1 cellular context compared by ENCODE assay signal in the genomic region with DNA sequence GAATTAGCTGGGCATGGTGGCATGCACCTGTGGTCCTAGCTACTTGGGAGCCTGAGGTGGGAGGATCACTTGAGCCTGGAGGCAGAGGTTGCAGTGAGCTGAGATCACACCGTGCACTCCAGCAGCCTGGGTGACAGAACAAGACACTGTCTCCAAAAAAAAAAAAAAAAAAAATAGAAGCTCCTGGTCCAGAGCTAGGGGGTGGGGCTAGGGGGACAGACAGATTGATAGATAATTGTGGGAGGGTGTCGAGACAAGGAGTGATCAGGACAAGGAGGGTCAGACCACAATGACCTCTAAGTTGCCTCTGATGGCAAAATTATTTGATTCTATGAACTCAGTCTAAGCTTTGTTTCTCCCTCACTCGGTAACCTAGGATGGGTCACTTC.
A peak's percentile ranks its signal among the peaks of the same experiment; 100 is the strongest.
TF ChIP-seq lines count a peak whose summit lies in the region.

No MANE protein-coding gene starts in this region.

TF ChIP-seq in K562, 482 proteins besides CTCF, POLR2A, EP300 and RAD21:
- 0 out of 2 replicates have a peak, but pooled peaks have one; percentile 15 for TF ChIP-seq CHD2 (IDR thresholded peaks at IDR 0.05; ENCODE audit: low read depth, low read length)
- peak; percentile 15 to 85; a peak in 2 of 4 replicates for TF ChIP-seq RCOR1 (IDR thresholded peaks at IDR 0.05; ENCODE audit: borderline replicate concordance in 1 of 2, low read depth in 2 of 2, low read length in 2 of 2)
- peak; percentile 93 for TF ChIP-seq ZNF384 (IDR thresholded peaks at IDR 0.05; ENCODE audit: low read depth, low read length)
- TF ChIP-seq, protein P1, sequence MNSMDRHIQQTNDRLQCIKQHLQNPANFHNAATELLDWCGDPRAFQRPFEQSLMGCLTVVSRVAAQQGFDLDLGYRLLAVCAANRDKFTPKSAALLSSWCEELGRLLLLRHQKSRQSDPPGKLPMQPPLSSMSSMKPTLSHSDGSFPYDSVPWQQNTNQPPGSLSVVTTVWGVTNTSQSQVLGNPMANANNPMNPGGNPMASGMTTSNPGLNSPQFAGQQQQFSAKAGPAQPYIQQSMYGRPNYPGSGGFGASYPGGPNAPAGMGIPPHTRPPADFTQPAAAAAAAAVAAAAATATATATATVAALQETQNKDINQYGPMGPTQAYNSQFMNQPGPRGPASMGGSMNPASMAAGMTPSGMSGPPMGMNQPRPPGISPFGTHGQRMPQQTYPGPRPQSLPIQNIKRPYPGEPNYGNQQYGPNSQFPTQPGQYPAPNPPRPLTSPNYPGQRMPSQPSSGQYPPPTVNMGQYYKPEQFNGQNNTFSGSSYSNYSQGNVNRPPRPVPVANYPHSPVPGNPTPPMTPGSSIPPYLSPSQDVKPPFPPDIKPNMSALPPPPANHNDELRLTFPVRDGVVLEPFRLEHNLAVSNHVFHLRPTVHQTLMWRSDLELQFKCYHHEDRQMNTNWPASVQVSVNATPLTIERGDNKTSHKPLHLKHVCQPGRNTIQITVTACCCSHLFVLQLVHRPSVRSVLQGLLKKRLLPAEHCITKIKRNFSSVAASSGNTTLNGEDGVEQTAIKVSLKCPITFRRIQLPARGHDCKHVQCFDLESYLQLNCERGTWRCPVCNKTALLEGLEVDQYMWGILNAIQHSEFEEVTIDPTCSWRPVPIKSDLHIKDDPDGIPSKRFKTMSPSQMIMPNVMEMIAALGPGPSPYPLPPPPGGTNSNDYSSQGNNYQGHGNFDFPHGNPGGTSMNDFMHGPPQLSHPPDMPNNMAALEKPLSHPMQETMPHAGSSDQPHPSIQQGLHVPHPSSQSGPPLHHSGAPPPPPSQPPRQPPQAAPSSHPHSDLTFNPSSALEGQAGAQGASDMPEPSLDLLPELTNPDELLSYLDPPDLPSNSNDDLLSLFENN (IDR thresholded peaks at IDR 0.05; ENCODE audit: low read depth in 2 of 2, low read length in 2 of 2), result 0 out of 4 replicates have a peak, but pooled peaks of 1 of the 2 experiments have one; percentile 10
- TF ChIP-seq ZNF217 (CRISPR knock-in tag; IDR thresholded peaks at IDR 0.05), result no peak
- TF ChIP-seq, protein P2, sequence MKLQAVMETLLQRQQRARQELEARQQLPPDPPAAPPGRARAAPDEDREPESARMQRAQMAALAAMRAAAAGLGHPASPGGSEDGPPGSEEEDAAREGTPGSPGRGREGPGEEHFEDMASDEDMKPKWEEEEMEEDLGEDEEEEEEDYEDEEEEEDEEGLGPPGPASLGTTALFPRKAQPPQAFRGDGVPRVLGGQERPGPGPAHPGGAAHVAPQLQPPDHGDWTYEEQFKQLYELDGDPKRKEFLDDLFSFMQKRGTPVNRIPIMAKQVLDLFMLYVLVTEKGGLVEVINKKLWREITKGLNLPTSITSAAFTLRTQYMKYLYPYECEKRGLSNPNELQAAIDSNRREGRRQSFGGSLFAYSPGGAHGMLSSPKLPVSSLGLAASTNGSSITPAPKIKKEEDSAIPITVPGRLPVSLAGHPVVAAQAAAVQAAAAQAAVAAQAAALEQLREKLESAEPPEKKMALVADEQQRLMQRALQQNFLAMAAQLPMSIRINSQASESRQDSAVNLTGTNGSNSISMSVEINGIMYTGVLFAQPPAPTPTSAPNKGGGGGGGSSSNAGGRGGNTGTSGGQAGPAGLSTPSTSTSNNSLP (IDR thresholded peaks at IDR 0.05; ENCODE audit: borderline replicate concordance, low read depth, low read length), result 0 out of 2 replicates have a peak, but pooled peaks have one; percentile 26
- TF ChIP-seq TBL1XR1 (IDR thresholded peaks at IDR 0.05; ENCODE audit: low read length in 2 of 2), result peak in 1 of 2 experiments; percentile 70; a peak in 2 of 4 replicates
- TF ChIP-seq JUND (IDR thresholded peaks at IDR 0.05; ENCODE audit: borderline replicate concordance, low read depth, low read length), result peak; percentile 18; the same call in 1 of the 2 replicates
- TF ChIP-seq JUND (tag; IDR thresholded peaks at IDR 0.05; ENCODE audit: borderline replicate concordance, low read depth, low read length), result no peak
- no peak for TF ChIP-seq NFYB (IDR thresholded peaks at IDR 0.05; ENCODE audit: extremely low read depth, insufficient read length)
